Comparison of ENCODE assay signal across 8 cellular contexts in the genomic region with DNA sequence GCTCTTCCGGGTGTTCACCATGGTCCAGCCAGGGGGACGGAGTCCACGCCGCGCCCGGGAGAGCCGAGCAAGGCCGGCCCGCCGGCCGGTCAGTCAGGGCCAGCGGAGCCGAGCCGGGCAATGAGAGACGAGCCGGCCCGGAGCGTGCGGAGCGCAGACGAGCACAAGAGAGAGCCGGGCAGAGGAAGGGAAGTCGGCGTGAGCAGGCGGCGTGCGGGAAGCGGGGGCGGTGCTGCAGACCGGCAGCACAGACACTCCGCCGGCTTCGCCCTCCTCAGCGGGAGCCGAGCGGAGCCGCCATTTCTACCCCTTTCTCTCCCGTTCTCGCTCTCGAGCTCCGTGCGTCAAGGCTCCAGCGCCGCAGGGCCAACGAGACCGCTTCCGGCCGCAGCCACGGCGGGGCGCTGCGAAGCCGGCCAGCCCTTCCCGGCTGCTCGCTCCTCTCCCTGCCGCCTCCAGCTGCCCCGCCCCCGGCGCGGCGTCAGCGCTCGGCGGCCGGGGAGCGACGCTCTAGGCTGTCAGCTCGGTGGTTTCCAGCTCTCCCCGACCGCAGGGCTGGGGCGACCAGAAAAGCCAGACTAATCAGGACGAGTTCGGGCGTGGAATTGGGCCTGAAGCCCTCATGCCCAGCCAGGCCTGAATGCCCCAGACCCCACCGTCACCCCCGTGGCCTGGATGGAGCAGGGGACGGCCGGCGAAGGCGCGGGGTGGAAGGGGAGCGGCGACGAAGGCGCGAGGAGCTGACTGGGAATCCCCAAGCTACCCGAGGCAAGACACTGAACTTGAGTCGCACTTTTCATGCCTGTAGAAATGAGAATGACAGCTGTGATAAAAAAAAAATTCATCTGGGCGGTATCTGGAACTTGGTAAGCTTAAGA. TPM values are rescaled to one million over a fixed set of nuclear protein-coding genes. Genes with fewer than 3 reads are reported as not detected.
A peak's percentile ranks its signal among the peaks of the same experiment; 100 is the strongest.
DNase-seq lines count a peak whose midpoint lies in the region; ATAC-seq and TF ChIP-seq lines count a peak whose summit lies in the region.

A gene (minus strand): TSS at position 374 of the 878 bp plus-strand sequence. CDS start 353 bp downstream, at position 21.

- ATAC-seq in HG02588 (IDR thresholded peaks at IDR 0.05; ENCODE audit: unreplicated experiment) = peak; percentile 77
- peak; percentile 92 for ATAC-seq in thoracic aorta (ENCODE audit: insufficient number of reproducible peaks, low FRiP score, low read depth)

- H3K36me3 ChIP-seq in SK-N-SH (replicated peaks in 1 of 2; ENCODE audit: control insufficient read depth in 1 of 2, insufficient read depth in 2 of 2, low read length in 1 of 2) (peaks cover 0 to 10% of the 10 kb centered on the region in 2 experiments), osteoblast (ENCODE audit: insufficient read depth, low read length) (peaks cover 3% of the 10 kb centered on the region), thoracic aorta (no peaks in the 10 kb centered on the region)

- peak within 1 kb of the TSS; percentile 99 for H3K27ac Mint-ChIP-seq in activated naive CD4-positive, alpha-beta T cell treated with anti-CD3 and anti-CD28 coated beads, Interleukin-2, amount 50 U/mL, for 24 hours

- CTCF ChIA-PET in SK-N-SH (lab: Yijun Ruan, JAX) = interaction anchor here (0.6 to 6.6 kb wide), 56 partner anchors 8 to 523 kb away, joined by 3 to 75 read pairs (median 4); a partner anchor contains a TSS

- no peaks in the 10 kb centered on the region for H3K9me2 ChIP-seq in SK-N-SH

- H3K9ac ChIP-seq in SK-N-SH = peak within 1 kb of the TSS; percentile 96

- H3K27me3 ChIP-seq in SK-N-SH (ENCODE audit: insufficient read depth) = no peaks in the 10 kb centered on the region
- no peaks in the 10 kb centered on the region for H3K27me3 ChIP-seq in osteoblast (ENCODE audit: insufficient read depth, low read length)
- no peaks in the 10 kb centered on the region for H3K27me3 ChIP-seq in thoracic aorta (replicated peaks; ENCODE audit: insufficient read depth)

- H3K4me2 ChIP-seq in SK-N-SH (peak within 1 kb of the TSS; percentile 77), osteoblast (ENCODE audit: insufficient read depth, low read length) (peak within 1 kb of the TSS; percentile 96)

- no peaks in the 10 kb centered on the region for H3K36me3 Mint-ChIP-seq in activated naive CD4-positive, alpha-beta T cell treated with anti-CD3 and anti-CD28 coated beads, Interleukin-2, amount 50 U/mL, for 24 hours

- H2AFZ ChIP-seq in SK-N-SH (ENCODE audit: low read depth) (peak within 1 kb of the TSS; percentile 96), osteoblast (ENCODE audit: low read length) (peak within 1 kb of the TSS; percentile 98)

- H3K4me3 ChIP-seq in SK-N-SH (ENCODE audit: low read depth in 2 of 2, low read length in 1 of 2) (peak within 1 kb of the TSS; percentile 84 to 97), osteoblast (ENCODE audit: insufficient read depth, low read length) (peak within 1 kb of the TSS; percentile 98), thoracic aorta (peak within 1 kb of the TSS; percentile 98)

- WGBS in SK-N-SH (ENCODE audit: low lambda C conversion rate) = 0% methylated on average over 36 of the region's 89 CpGs

- POLR2A ChIA-PET in SK-N-SH (lab: Yijun Ruan, JAX) = interaction anchor here (0.6 to 3.8 kb wide), 18 partner anchors 13 to 866 kb away, joined by 3 to 66 read pairs (median 3); a partner anchor contains a TSS

- no peaks in the 10 kb centered on the region for H3K27me3 Mint-ChIP-seq in activated naive CD4-positive, alpha-beta T cell treated with anti-CD3 and anti-CD28 coated beads, Interleukin-2, amount 50 U/mL, for 24 hours

- peak; percentile 23 to 58; a peak in 3 of 4 replicates for TF ChIP-seq EP300 in SK-N-SH (IDR thresholded peaks at IDR 0.05; ENCODE audit: borderline replicate concordance in 1 of 2, low read depth in 1 of 2, low read length in 1 of 2)

- TF ChIP-seq CTCF in GM10266 (IDR thresholded peaks at IDR 0.05; ENCODE audit: control insufficient read depth, insufficient read depth, low read depth, missing control alignments) (peak; percentile 99), SK-N-SH (IDR thresholded peaks at IDR 0.05) (peak; percentile 87), osteoblast (IDR thresholded peaks at IDR 0.05; ENCODE audit: extremely low read depth, low read depth, low read length) (peak; percentile 77), thoracic aorta (IDR thresholded peaks at IDR 0.05) (peak; percentile 83)

- peak; percentile 93 for DNase-seq in GM10266 (ENCODE audit: extremely low spot score)
- DNase-seq in NCI-H1048 (lab: John Stamatoyannopoulos, UW) = peak; percentile 84
- peak; percentile 99 for DNase-seq in SK-N-SH
- peak; percentile 95 for DNase-seq in glomerular visceral epithelial cell (ENCODE audit: extremely low spot score)
- peak; percentile 98 for DNase-seq in osteoblast (ENCODE audit: insufficient read length, low spot score, missing footprints)
- peak; percentile 43 for DNase-seq in thoracic aorta (ENCODE audit: low spot score)

- H3K9me3 Mint-ChIP-seq in activated naive CD4-positive, alpha-beta T cell treated with anti-CD3 and anti-CD28 coated beads, Interleukin-2, amount 50 U/mL, for 24 hours = no peaks in the 10 kb centered on the region

- H3K79me2 ChIP-seq in SK-N-SH (ENCODE audit: insufficient read depth) = peaks cover 73% of the 10 kb centered on the region
- peaks cover 54% of the 10 kb centered on the region for H3K79me2 ChIP-seq in osteoblast (ENCODE audit: insufficient read depth, low read length)

- H3K4me1 Mint-ChIP-seq in activated naive CD4-positive, alpha-beta T cell treated with anti-CD3 and anti-CD28 coated beads, Interleukin-2, amount 50 U/mL, for 24 hours = peaks cover 53% of the 10 kb centered on the region

- H3K9me3 ChIP-seq in SK-N-SH = no peaks in the 10 kb centered on the region
- H3K9me3 ChIP-seq in osteoblast (ENCODE audit: low read depth, low read length) = no peaks in the 10 kb centered on the region
- H3K9me3 ChIP-seq in thoracic aorta = no peaks in the 10 kb centered on the region

- H3K27ac ChIP-seq in SK-N-SH (ENCODE audit: low read depth in 2 of 2, low read length in 1 of 2) = peak within 1 kb of the TSS; percentile 94 to 95
- peak within 1 kb of the TSS; percentile 97 for H3K27ac ChIP-seq in osteoblast (ENCODE audit: low read depth, low read length)
- peak within 1 kb of the TSS; percentile 98 to 100 for H3K27ac ChIP-seq in thoracic aorta

- H3F3A ChIP-seq in SK-N-SH (replicated peaks; ENCODE audit: insufficient read depth) = peaks cover 20% of the 10 kb centered on the region

- H3K4me3 Mint-ChIP-seq in activated naive CD4-positive, alpha-beta T cell treated with anti-CD3 and anti-CD28 coated beads, Interleukin-2, amount 50 U/mL, for 24 hours = peak within 1 kb of the TSS; percentile 99

- H4K20me1 ChIP-seq in SK-N-SH (ENCODE audit: insufficient read depth) = peaks cover 14% of the 10 kb centered on the region
- peaks cover 21% of the 10 kb centered on the region for H4K20me1 ChIP-seq in osteoblast (ENCODE audit: insufficient read depth, low read length)

- TF ChIP-seq RAD21 in SK-N-SH (IDR thresholded peaks at IDR 0.05; ENCODE audit: low read length) = peak; percentile 84

- peaks cover 8 to 13% of the 10 kb centered on the region in 2 experiments; a peak in 3 of 4 replicates for H3K4me1 ChIP-seq in SK-N-SH (ENCODE audit: control insufficient read depth in 1 of 2, insufficient read depth in 2 of 2, low read depth in 1 of 2, low read length in 1 of 2)
- H3K4me1 ChIP-seq in osteoblast (ENCODE audit: insufficient read depth, low read length) = peaks cover 27% of the 10 kb centered on the region
- peaks cover 15 to 39% of the 10 kb centered on the region in 2 donors for H3K4me1 ChIP-seq in thoracic aorta (ENCODE audit: control insufficient read depth in 1 of 2, low read depth in 2 of 2)

TF ChIP-seq in SK-N-SH, 30 proteins besides CTCF, POLR2A, EP300 and RAD21 (continues in another document):
- peak; percentile 85 for TF ChIP-seq SMC3 (IDR thresholded peaks at IDR 0.05; ENCODE audit: low read depth, low read length)
- TF ChIP-seq TEAD4 (IDR thresholded peaks at IDR 0.05; ENCODE audit: borderline replicate concordance, insufficient read depth) = no peak
- peak; percentile 73 for TF ChIP-seq MXI1 (IDR thresholded peaks at IDR 0.05; ENCODE audit: low read depth, low read length)
- peak; percentile 92; the same call in 1 of the 2 replicates for TF ChIP-seq SIN3A (IDR thresholded peaks at IDR 0.05; ENCODE audit: borderline replicate concordance, low read depth, low read length)
- TF ChIP-seq RFX5 (IDR thresholded peaks at IDR 0.05; ENCODE audit: low read length) = no peak
- no peak for TF ChIP-seq RXRA (IDR thresholded peaks at IDR 0.05; ENCODE audit: borderline replicate concordance, low read depth)
- TF ChIP-seq, protein P1, sequence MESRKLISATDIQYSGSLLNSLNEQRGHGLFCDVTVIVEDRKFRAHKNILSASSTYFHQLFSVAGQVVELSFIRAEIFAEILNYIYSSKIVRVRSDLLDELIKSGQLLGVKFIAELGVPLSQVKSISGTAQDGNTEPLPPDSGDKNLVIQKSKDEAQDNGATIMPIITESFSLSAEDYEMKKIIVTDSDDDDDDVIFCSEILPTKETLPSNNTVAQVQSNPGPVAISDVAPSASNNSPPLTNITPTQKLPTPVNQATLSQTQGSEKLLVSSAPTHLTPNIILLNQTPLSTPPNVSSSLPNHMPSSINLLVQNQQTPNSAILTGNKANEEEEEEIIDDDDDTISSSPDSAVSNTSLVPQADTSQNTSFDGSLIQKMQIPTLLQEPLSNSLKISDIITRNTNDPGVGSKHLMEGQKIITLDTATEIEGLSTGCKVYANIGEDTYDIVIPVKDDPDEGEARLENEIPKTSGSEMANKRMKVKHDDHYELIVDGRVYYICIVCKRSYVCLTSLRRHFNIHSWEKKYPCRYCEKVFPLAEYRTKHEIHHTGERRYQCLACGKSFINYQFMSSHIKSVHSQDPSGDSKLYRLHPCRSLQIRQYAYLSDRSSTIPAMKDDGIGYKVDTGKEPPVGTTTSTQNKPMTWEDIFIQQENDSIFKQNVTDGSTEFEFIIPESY (IDR thresholded peaks at IDR 0.05; ENCODE audit: borderline replicate concordance, low read depth) = 0 out of 2 replicates have a peak, but pooled peaks have one; percentile 9
- no peak for TF ChIP-seq MEF2A (IDR thresholded peaks at IDR 0.05; ENCODE audit: borderline replicate concordance, low read depth)
- TF ChIP-seq JUND (IDR thresholded peaks at IDR 0.05) = no peak
- TF ChIP-seq FOSL2 (IDR thresholded peaks at IDR 0.05; ENCODE audit: borderline replicate concordance, low read depth) = no peak
- TF ChIP-seq FOXM1 (IDR thresholded peaks at IDR 0.05; ENCODE audit: low read depth) = no peak
- TF ChIP-seq GABPA (IDR thresholded peaks at IDR 0.05; ENCODE audit: low read depth) = peak; percentile 10; the same call in 1 of the 2 replicates
- TF ChIP-seq NRF1 (IDR thresholded peaks at IDR 0.05; ENCODE audit: low read depth, low read length) = no peak; the same call in 1 of the 2 replicates
- TF ChIP-seq TCF12 (IDR thresholded peaks at IDR 0.05) = no peak

RNA-seq across cellular contexts. Expression of the gene that starts here (rescaled TPM):
- polyA plus RNA-seq in SK-N-SH (2012; rRNA removed) = 1.3 and 1.7 TPM in 2 replicates
- polyA plus RNA-seq in SK-N-SH (2012; cell fraction: cytosol; rRNA removed) = 1.5 and 1.6 TPM in 2 replicates
- polyA plus RNA-seq in SK-N-SH (2012; cell fraction: nucleus; rRNA removed) = 2.2 and 5.0 TPM in 2 replicates
- total RNA-seq in osteoblast (17.4 and 18.0 TPM in 2 replicates), thoracic aorta (10 to 100 TPM; 38.3 to 80.7 TPM)

Comparison
In these comparisons a context has a peak if more than half of its experiments do, and no peak if none do; other contexts are left out.
1. Peak in every context shown above with its lines: DNase-seq, ATAC-seq, H3K4me3 ChIP-seq and H3K27ac ChIP-seq.
2. DNase-seq: peak in every context shown above with its lines; median percentile 99 in SK-N-SH; 98 in osteoblast; 95 in glomerular visceral epithelial cell; 93 in GM10266; 84 in NCI-H1048; 43 in thoracic aorta.